In genomic region chr12:6034596-6034995, GRCh38 we compare ENCODE assay signal across 25 cellular contexts.
"Had no signal": no experiment of that assay in that cellular context is flagged by ENCODE, and none has a peak within 500 bp of the region (broad histone marks: within the 10 kb centered on the region; RNA-seq: fewer than 3 reads in every experiment).

No MANE protein-coding gene starts in this region.

- H3K9ac ChIP-seq: neural progenitor cell, parathyroid adenoma had no signal

- H3K27me3 ChIP-seq: left lung, neural progenitor cell, neutrophil, right atrium auricular region, spleen, tibial nerve, vagina had no signal

- H3K4me2 ChIP-seq: neural progenitor cell had no signal

- H3K27ac ChIP-seq: left lung, neural progenitor cell, neutrophil, parathyroid adenoma, psoas muscle, right atrium auricular region, spleen, tibial nerve, vagina had no signal

- H2AFZ ChIP-seq: neural progenitor cell, parathyroid adenoma had no signal

- ATAC-seq: left colon; left lung; natural killer cell; psoas muscle; sciatic nerve; stimulated activated effector memory CD8-positive, alpha-beta T cell treated with anti-CD3 and anti-CD28 coated beads, Interleukin-12 subunit alpha, Interleukin-12 subunit beta, amount 100 ng/mL, for 72 hours; stimulated activated naive CD8-positive, alpha-beta T cell treated with anti-CD3 and anti-CD28 coated beads, Interleukin-15, amount 100 ng/mL, for 72 hours had no signal

- H3K4me1 ChIP-seq: left lung, neural progenitor cell, parathyroid adenoma, psoas muscle, right atrium auricular region, tibial nerve, vagina had no signal

- DNase-seq: hippocampal formation; left colon; left lung; mesendoderm; naive B cell; natural killer cell; nephron progenitor cell; occipital lobe; psoas muscle; small intestine; spleen; stimulated activated CD4-positive, alpha-beta T cell treated with anti-CD3 and anti-CD28 coated beads, Interleukin-4, amount 100 ng/mL, for 24 hours; stimulated activated naive CD4-positive, alpha-beta T cell treated with Interleukin-2 at 50 U/mL for 16 hours; stimulated activated naive CD8-positive, alpha-beta T cell treated with anti-CD3 and anti-CD28 coated beads, Interleukin-15, amount 100 ng/mL, for 72 hours; substantia nigra had no signal

- FAIRE-seq: keratinocyte, small intestine had no signal

- H3K9me3 ChIP-seq: left lung, neutrophil, psoas muscle, right atrium auricular region, spleen, tibial nerve, vagina had no signal

- H3K36me3 ChIP-seq: left lung, neural progenitor cell, neutrophil, tibial nerve, vagina had no signal

- H3K79me2 ChIP-seq: parathyroid adenoma had no signal

- H3K4me3 ChIP-seq: left lung, lung, neural progenitor cell, psoas muscle, right atrium auricular region, spleen, tibial nerve, vagina had no signal
